Comparison of ENCODE assay signal across 23 cellular contexts in genomic region chr1:110617589-110617988, GRCh38. TPM values are rescaled to one million over a fixed set of nuclear protein-coding genes. Genes with fewer than 3 reads are reported as not detected.
DNase-seq lines count a peak whose midpoint lies in the region; ATAC-seq, FAIRE-seq and TF ChIP-seq lines count a peak whose summit lies in the region.
"Had no signal": no experiment of that assay in that cellular context is flagged by ENCODE, and none has a peak within 500 bp of the region (broad histone marks: within the 10 kb centered on the region; RNA-seq: fewer than 3 reads in every experiment).

No MANE protein-coding gene starts in this region.

- TF ChIP-seq CTCF in HepG2 (CRISPR knock-in tag; IDR thresholded peaks at IDR 0.05) (no peak), right lobe of liver (IDR thresholded peaks at IDR 0.05) (no peak)

- no peak overlapping the region for H2AFZ ChIP-seq in HepG2 (ENCODE audit: low read length)

- H3K4me3 Mint-ChIP-seq in T-helper 1 cell treated with Interleukin-12 subunit alpha and Interleukin-12 subunit beta and Interleukin-4 antibody, amounts not matched to agents 30 μg/mL and 1 μg/mL, for 36 hours: no peak overlapping the region
- H3K4me3 Mint-ChIP-seq: HFFc6 had no signal

- peaks cover 61% of the 10 kb centered on the region for H3K4me1 Mint-ChIP-seq in T-helper 1 cell treated with Interleukin-12 subunit alpha and Interleukin-12 subunit beta and Interleukin-4 antibody, amounts not matched to agents 30 μg/mL and 1 μg/mL, for 36 hours (ENCODE audit: low read depth)

- FAIRE-seq in HepG2 (lab: Jason Lieb, UNC): no peak
- FAIRE-seq: GM12878 had no signal

- intact Hi-C loops in HepG2 (cut with micrococcal nuclease; ENCODE audit: unreplicated experiment): loop anchor here (5.0 to 10.0 kb wide), 2 partner anchors 93 to 165 kb away; no protein-coding TSS in a partner anchor
- intact Hi-C loops in right lobe of liver (cut with DNase I): loop anchor here in 1 of 2 donors (10.0 kb wide), 1 partner anchor 167 kb away; no protein-coding TSS in a partner anchor

- WGBS in HepG2 (ENCODE audit: low lambda C conversion rate): 3% methylated on average over 5 of the region's 5 CpGs
- 49% methylated on average over 5 of the region's 5 CpGs for WGBS in right lobe of liver (ENCODE audit: insufficient coverage, low coverage, low lambda C conversion rate, missing lambda C conversion rate)

- peaks cover 0 to 17% of the 10 kb centered on the region in 2 experiments; a peak in 3 of 5 replicates for H3K27me3 ChIP-seq in HepG2 (ENCODE audit: control insufficient read depth in 1 of 2, insufficient read depth in 2 of 2, low read length in 2 of 2)
- H3K27me3 ChIP-seq in right lobe of liver: peaks cover 0 to 5% of the 10 kb centered on the region in 2 donors

- ATAC-seq in HepG2 (no peak), right lobe of liver (no peak), HG02885 (IDR thresholded peaks at IDR 0.05; ENCODE audit: poor library complexity, unreplicated experiment) (no peak)
- ATAC-seq: GM12878 had no signal

- no peaks in the 10 kb centered on the region for H3K27me3 Mint-ChIP-seq in T-helper 1 cell treated with Interleukin-12 subunit alpha and Interleukin-12 subunit beta and Interleukin-4 antibody, amounts not matched to agents 30 μg/mL and 1 μg/mL, for 36 hours (ENCODE audit: low read depth)

- in situ Hi-C loops in HepG2 (cut with HindIII; ENCODE audit: extremely low pct_ligation_motif_present, low pct_unique_long_range_greater_than_20kb): no loop called here

- POLR2A ChIA-PET in HepG2 (lab: Yijun Ruan, JAX): no interaction called here

- BruUV-seq in HepG2 (replicated peaks; lab: Mats Ljungman, UMichigan): no TSS peak

- H3K27ac Mint-ChIP-seq in T-helper 1 cell treated with Interleukin-12 subunit alpha and Interleukin-12 subunit beta and Interleukin-4 antibody, amounts not matched to agents 30 μg/mL and 1 μg/mL, for 36 hours: peak overlapping the region; percentile 46
- H3K27ac Mint-ChIP-seq: HFFc6 had no signal

- no peaks in the 10 kb centered on the region for H3K9me3 Mint-ChIP-seq in T-helper 1 cell treated with Interleukin-12 subunit alpha and Interleukin-12 subunit beta and Interleukin-4 antibody, amounts not matched to agents 30 μg/mL and 1 μg/mL, for 36 hours
- H3K9me3 Mint-ChIP-seq: HFFc6, IgD-negative memory B cell had no signal

- no peaks in the 10 kb centered on the region for H3K9me3 ChIP-seq in HepG2 (ENCODE audit: low read length)
- H3K9me3 ChIP-seq in right lobe of liver: no peaks in the 10 kb centered on the region
- H3K9me3 ChIP-seq: MG63 had no signal

- H3K4me2 ChIP-seq in HepG2 (ENCODE audit: low read depth, low read length): no peak overlapping the region

- H3K27ac ChIP-seq in HepG2 (ENCODE audit: extremely low read length, insufficient read depth, low read length): no peak overlapping the region
- H3K27ac ChIP-seq in right lobe of liver: no peak overlapping the region
- H3K27ac ChIP-seq: 22Rv1, HL-60 had no signal

- TF ChIP-seq EP300 in HepG2 (IDR thresholded peaks at IDR 0.05; ENCODE audit: low read depth in 2 of 2, low read length in 2 of 2): no peak
- TF ChIP-seq EP300 in HepG2 (CRISPR knock-in tag; IDR thresholded peaks at IDR 0.05; ENCODE audit: borderline replicate concordance): no peak

- H3K79me2 ChIP-seq in HepG2 (ENCODE audit: insufficient read depth, low read length): no peaks in the 10 kb centered on the region

- no peaks in the 10 kb centered on the region; the same call in 1 of the 2 replicates for H4K20me1 ChIP-seq in HepG2 (ENCODE audit: insufficient read depth, low read length)

- H3K36me3 Mint-ChIP-seq in T-helper 1 cell treated with Interleukin-12 subunit alpha and Interleukin-12 subunit beta and Interleukin-4 antibody, amounts not matched to agents 30 μg/mL and 1 μg/mL, for 36 hours (ENCODE audit: low read depth): peaks cover 44% of the 10 kb centered on the region
- H3K36me3 Mint-ChIP-seq: IgD-negative memory B cell had no signal

- TF ChIP-seq POLR2A in HepG2 (IDR thresholded peaks at IDR 0.05; ENCODE audit: insufficient read depth in 1 of 2, low read depth in 2 of 2, low read length in 2 of 2) (no peak), right lobe of liver (IDR thresholded peaks at IDR 0.05) (no peak)

- H3K4me1 ChIP-seq in HepG2 (ENCODE audit: insufficient read depth, low read length): no peaks in the 10 kb centered on the region
- H3K4me1 ChIP-seq in right lobe of liver: peaks cover 0 to 7% (median 0%) of the 10 kb centered on the region in 4 donors

- H3K4me3 ChIP-seq in HepG2 (replicated peaks in 1 of 3; ENCODE audit: insufficient read depth in 1 of 3, low read depth in 2 of 3, low read length in 3 of 3): no peak overlapping the region
- no peak overlapping the region for H3K4me3 ChIP-seq in right lobe of liver
- H3K4me3 ChIP-seq: GM12878, MG63 had no signal

- CTCF ChIA-PET in HepG2 (lab: Yijun Ruan, JAX; ENCODE audit: low intra/inter-chr PET ratio, low total read pairs): no interaction called here

- TF ChIP-seq RAD21 in HepG2 (CRISPR knock-in tag; IDR thresholded peaks at IDR 0.05): no peak

- DNase-seq in T-helper 1 cell (no peak), HepG2 (ENCODE audit: low spot score) (no peak), right lobe of liver (no peak), islet precursor cell (peak; percentile 29), SW480 (ENCODE audit: low spot score) (no peak), NCI-H2029 (lab: John Stamatoyannopoulos, UW) (no peak)
- DNase-seq: EL, H7, HFFc6, Kasumi-1, MG63, NCI-H1048, NCI-H1436, NCI-H1930, NCI-H345, NCI-H524 treated with DMSO at 0.1 percent for 48 hours had no signal

- H3K9ac ChIP-seq in HepG2 (ENCODE audit: insufficient read depth, low read depth, low read length): no peak overlapping the region

- H3K36me3 ChIP-seq in HepG2 (replicated peaks in 1 of 2; ENCODE audit: control insufficient read depth in 1 of 2, insufficient read depth in 2 of 2, low read length in 2 of 2): no peaks in the 10 kb centered on the region
- H3K36me3 ChIP-seq in right lobe of liver: no peaks in the 10 kb centered on the region
- H3K36me3 ChIP-seq: MG63 had no signal

TF ChIP-seq in HepG2, 621 proteins besides CTCF, POLR2A, EP300 and RAD21 (continues in another document):
- TF ChIP-seq TAF15 (IDR thresholded peaks at IDR 0.05; ENCODE audit: low read depth, low read length, poor library complexity, severe bottlenecking): no peak

RNA-seq across cellular contexts. Expression of gene KCNA2, which starts 11.4 kb away (rescaled TPM):
- total RNA-seq in HepG2 (2016; rRNA removed; fragmentation: Illumina TruSeq; extraction: Trizol) (not detected in 2 replicates), right lobe of liver (under 1 TPM in 3 of 6 experiments, not detected in 3; 0.04 to 0.10 (median 0.07) TPM)
- total RNA-seq in HepG2 (2016; cell fraction: cytosol; rRNA removed; fragmentation: Illumina TruSeq; extraction: Trizol; ENCODE audit: low read depth): not detected in 2 replicates
- total RNA-seq in HepG2 (2016; cell fraction: insoluble cytoplasmic fraction; rRNA removed; fragmentation: Illumina TruSeq; extraction: Trizol): not detected in 2 replicates
- total RNA-seq in HepG2 (2016; cell fraction: membrane; rRNA removed; fragmentation: Illumina TruSeq; extraction: Trizol): not detected in 2 replicates
- not detected in 2 replicates for total RNA-seq in HepG2 (2016; cell fraction: nucleus; rRNA removed; fragmentation: Illumina TruSeq; extraction: Trizol)
- not detected in 2 replicates for polyA plus RNA-seq in HepG2 (2011; rRNA removed)
- not detected in 2 replicates for polyA plus RNA-seq in HepG2 (2011; cell fraction: cytosol; rRNA removed)
- not detected in 2 replicates for polyA plus RNA-seq in HepG2 (2011; cell fraction: nucleus; rRNA removed)
- not detected in 2 replicates for polyA plus RNA-seq in HepG2 (2012)
- polyA plus RNA-seq in HepG2 (2016; cell fraction: cytosol; fragmentation: Illumina TruSeq; extraction: Trizol; ENCODE audit: low read depth): not detected in 2 replicates
- not detected in 2 replicates for polyA plus RNA-seq in HepG2 (2016; cell fraction: insoluble cytoplasmic fraction; fragmentation: Illumina TruSeq; extraction: Trizol; ENCODE audit: low read depth)
- not detected in 2 replicates for polyA plus RNA-seq in HepG2 (2016; cell fraction: membrane; fragmentation: Illumina TruSeq; extraction: Trizol; ENCODE audit: low read depth)
- polyA plus RNA-seq in HepG2 (2016; cell fraction: nucleus; fragmentation: Illumina TruSeq; extraction: Trizol; ENCODE audit: insufficient read depth, low read depth): not detected in 2 replicates
- polyA minus RNA-seq in HepG2 (2011; rRNA and poly(A)+ RNA removed; ENCODE audit: low replicate concordance): not detected in 2 replicates
- polyA minus RNA-seq in HepG2 (2011; cell fraction: cytosol; rRNA and poly(A)+ RNA removed): not detected in 2 replicates
- not detected in 2 replicates for polyA minus RNA-seq in HepG2 (2011; cell fraction: nucleus; rRNA and poly(A)+ RNA removed)
- total RNA-seq: HFFc6, HT1080 had no signal
- polyA plus RNA-seq: IgD-negative memory B cell had no signal

RNA-seq across cellular contexts. Expression of gene KCNA3, which starts 57.2 kb away (rescaled TPM):
- total RNA-seq in HepG2 (2016; rRNA removed; fragmentation: Illumina TruSeq; extraction: Trizol) (not detected in 2 replicates), right lobe of liver (1 to 10 TPM in 1 of 6 experiments, under 1 TPM in 5; 0.09 to 1.2 (median 0.45) TPM)
- total RNA-seq in HepG2 (2016; cell fraction: cytosol; rRNA removed; fragmentation: Illumina TruSeq; extraction: Trizol; ENCODE audit: low read depth): not detected in 2 replicates
- total RNA-seq in HepG2 (2016; cell fraction: insoluble cytoplasmic fraction; rRNA removed; fragmentation: Illumina TruSeq; extraction: Trizol): not detected in 2 replicates
- total RNA-seq in HepG2 (2016; cell fraction: membrane; rRNA removed; fragmentation: Illumina TruSeq; extraction: Trizol): not detected in 2 replicates
- total RNA-seq in HepG2 (2016; cell fraction: nucleus; rRNA removed; fragmentation: Illumina TruSeq; extraction: Trizol): not detected in 2 replicates
- not detected in 2 replicates for polyA plus RNA-seq in HepG2 (2011; rRNA removed)
- polyA plus RNA-seq in HepG2 (2011; cell fraction: cytosol; rRNA removed): not detected in 2 replicates
- polyA plus RNA-seq in HepG2 (2011; cell fraction: nucleus; rRNA removed): not detected in 2 replicates
- not detected in 2 replicates for polyA plus RNA-seq in HepG2 (2012)
- polyA plus RNA-seq in HepG2 (2016; cell fraction: cytosol; fragmentation: Illumina TruSeq; extraction: Trizol; ENCODE audit: low read depth): not detected in 2 replicates
- not detected in 2 replicates for polyA plus RNA-seq in HepG2 (2016; cell fraction: insoluble cytoplasmic fraction; fragmentation: Illumina TruSeq; extraction: Trizol; ENCODE audit: low read depth)
- polyA plus RNA-seq in HepG2 (2016; cell fraction: membrane; fragmentation: Illumina TruSeq; extraction: Trizol; ENCODE audit: low read depth): not detected in 2 replicates
- not detected in 2 replicates for polyA plus RNA-seq in HepG2 (2016; cell fraction: nucleus; fragmentation: Illumina TruSeq; extraction: Trizol; ENCODE audit: insufficient read depth, low read depth)
- not detected in 2 replicates for polyA minus RNA-seq in HepG2 (2011; rRNA and poly(A)+ RNA removed; ENCODE audit: low replicate concordance)
- polyA minus RNA-seq in HepG2 (2011; cell fraction: cytosol; rRNA and poly(A)+ RNA removed): not detected in 2 replicates
- polyA minus RNA-seq in HepG2 (2011; cell fraction: nucleus; rRNA and poly(A)+ RNA removed): not detected in 2 replicates
- total RNA-seq: HFFc6, HT1080 had no signal
